19 cellular contexts compared by ENCODE assay signal in the genomic region with DNA sequence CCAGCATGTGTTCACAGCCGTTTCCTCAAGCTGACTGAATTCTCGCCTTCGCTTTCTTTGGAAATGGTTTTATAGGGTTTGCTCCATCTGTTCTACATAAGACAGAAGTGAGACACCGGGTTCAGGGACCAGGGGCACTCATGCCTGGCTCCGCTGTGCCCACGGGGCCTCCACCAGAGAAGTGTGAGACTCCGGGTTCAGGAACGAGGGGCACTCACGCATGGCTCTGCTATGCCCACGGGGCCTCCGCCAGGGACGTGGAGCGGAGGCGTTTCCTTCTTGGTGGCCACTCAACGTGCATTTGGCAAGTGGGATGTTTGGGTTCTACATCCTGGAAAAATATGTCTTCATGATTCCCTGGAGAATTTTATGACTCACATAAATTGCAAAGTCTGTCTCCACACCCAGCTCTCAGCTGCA.
A peak's percentile ranks its signal among the peaks of the same experiment; 100 is the strongest.
DNase-seq lines count a peak whose midpoint lies in the region; ATAC-seq and TF ChIP-seq lines count a peak whose summit lies in the region.
"Had no signal": no experiment of that assay in that cellular context is flagged by ENCODE, and none has a peak within 500 bp of the region (broad histone marks: within the 10 kb centered on the region; RNA-seq: fewer than 3 reads in every experiment).

No MANE protein-coding gene starts in this region.

- POLR2A ChIA-PET in activated B cell treated with CpG ODN at 0.5 μM for 24 hours (lab: Charles Lee): interaction anchor here (0.7 to 1.7 kb wide), 2 partner anchors 106 to 244 kb away, joined by 3 to 5 read pairs; partner anchors contain the start of gene RNASET2

- H3K27ac Mint-ChIP-seq in activated B cell treated with CpG ODN at 0.5 μM for 24 hours: peak overlapping the region; percentile 47
- H3K27ac Mint-ChIP-seq: activated CD4-positive, alpha-beta memory T cell treated with anti-CD3 and anti-CD28 coated beads for 36 hours; activated T-cell treated with anti-CD3 and anti-CD28 coated beads, Interleukin-2, amount 50 U/mL, for 72 hours had no signal

- H3K4me1 Mint-ChIP-seq in activated B cell treated with CpG ODN at 0.5 μM for 24 hours: peaks cover 70% of the 10 kb centered on the region

- DNase-seq in activated B cell treated with CpG ODN at 0.5 μM for 24 hours (peak; percentile 46), superior temporal gyrus (ENCODE audit: extremely low spot score) (peak; percentile 18), SIG-M5 treated with dmso at 0.1 percent for 504 hours (lab: John Stamatoyannopoulos, UW; ENCODE audit: unreplicated experiment) (no peak), NK-92 (lab: John Stamatoyannopoulos, UW; ENCODE audit: unreplicated experiment) (no peak)
- DNase-seq: activated CD4-positive, alpha-beta memory T cell treated with anti-CD3 and anti-CD28 coated beads for 36 hours; activated T-cell treated with anti-CD3 and anti-CD28 coated beads, Interleukin-2, amount 50 U/mL, for 72 hours; BE2C; dorsolateral prefrontal cortex; hippocampal formation; Kasumi-1; NCI-H1417; NCI-H2227 treated with DMSO at 0.1 percent for 48 hours; nucleus accumbens; stimulated activated CD4-positive, alpha-beta T cell treated with anti-CD3 and anti-CD28 coated beads, Interleukin-4, amount 100 ng/mL, for 1 hour; testis had no signal

- TF ChIP-seq CTCF in activated B cell treated with CpG ODN at 0.5 μM for 24 hours (IDR thresholded peaks at IDR 0.05): no peak

- no peaks in the 10 kb centered on the region for H3K27me3 Mint-ChIP-seq in activated B cell treated with CpG ODN at 0.5 μM for 24 hours
- H3K27me3 Mint-ChIP-seq: activated CD4-positive, alpha-beta memory T cell treated with anti-CD3 and anti-CD28 coated beads for 36 hours had no signal

- CTCF ChIA-PET in activated B cell treated with CpG ODN at 0.5 μM for 24 hours (lab: Charles Lee): interaction anchor here (0.8 kb wide), 1 partner anchor 102 kb away, joined by 3 read pairs; no protein-coding TSS in a partner anchor

- no peaks in the 10 kb centered on the region for H3K9me3 Mint-ChIP-seq in activated B cell treated with CpG ODN at 0.5 μM for 24 hours

- H3K36me3 Mint-ChIP-seq in activated B cell treated with CpG ODN at 0.5 μM for 24 hours (ENCODE audit: low read depth): no peaks in the 10 kb centered on the region

- intact Hi-C loops in activated B cell treated with CpG ODN at 0.5 μM for 24 hours (cut with micrococcal nuclease): loop anchor here (1.0 to 5.0 kb wide), 2 partner anchors 19 to 103 kb away; no protein-coding TSS in a partner anchor

- peak; percentile 65 for ATAC-seq in GM19438 (IDR thresholded peaks at IDR 0.05; ENCODE audit: low read depth, unreplicated experiment)
- ATAC-seq in HG02610 (IDR thresholded peaks at IDR 0.05; ENCODE audit: unreplicated experiment): peak; percentile 72
- peak; percentile 92 for ATAC-seq in activated B cell treated with CpG ODN at 0.5 μM for 24 hours (ENCODE audit: low read depth)
- ATAC-seq in GM19351 (IDR thresholded peaks at IDR 0.05; ENCODE audit: unreplicated experiment): no peak
- ATAC-seq: activated T-cell treated with anti-CD3 and anti-CD28 coated beads, Interleukin-2, amount 50 U/mL, for 72 hours; sciatic nerve had no signal

- peak overlapping the region; percentile 47 for H3K4me3 Mint-ChIP-seq in activated B cell treated with CpG ODN at 0.5 μM for 24 hours
- H3K4me3 Mint-ChIP-seq: activated CD4-positive, alpha-beta memory T cell treated with anti-CD3 and anti-CD28 coated beads for 36 hours; activated T-cell treated with anti-CD3 and anti-CD28 coated beads, Interleukin-2, amount 50 U/mL, for 72 hours had no signal

Comparison
In these comparisons a context has a peak if more than half of its experiments do, and no peak if none do; other contexts are left out.
1. DNase-seq: peak in activated B cell treated with CpG ODN at 0.5 μM for 24 hours (single experiment) and superior temporal gyrus (single experiment); none in SIG-M5 treated with dmso at 0.1 percent for 504 hours (single experiment) and NK-92 (single experiment).